In genomic region chr12:111720457-111720856, GRCh38 we compare ENCODE assay signal across 28 cellular contexts.
"Had no signal": no experiment of that assay in that cellular context is flagged by ENCODE, and none has a peak within 500 bp of the region (broad histone marks: within the 10 kb centered on the region; RNA-seq: fewer than 3 reads in every experiment).

No MANE protein-coding gene starts in this region.

- H3K27ac ChIP-seq: heart right ventricle, left ventricle myocardium inferior, neural progenitor cell, neutrophil, ovary, prostate gland, sigmoid colon, tibial nerve, uterus had no signal

- H3K4me2 ChIP-seq: neural progenitor cell had no signal

- ATAC-seq: heart right ventricle; natural killer cell; right cardiac atrium; stimulated activated memory B cell treated with anti-CD40 and anti-IgM and Interleukin-4, amounts not matched to agents 10 μg/mL and 1 μg/mL and 100 μg/mL, for 72 hours; stimulated activated naive CD8-positive, alpha-beta T cell treated with anti-CD3 and anti-CD28 coated beads, Interleukin-15, amount 100 ng/mL, for 72 hours had no signal

- H3K4me3 ChIP-seq: heart right ventricle, left ventricle myocardium inferior, lung, neural progenitor cell, ovary, prostate gland, sigmoid colon, tibial nerve, uterus had no signal

- H3K36me3 ChIP-seq: ovary, uterus had no signal

- H3K4me1 ChIP-seq: neural progenitor cell, tibial nerve, uterus had no signal

- DNase-seq: heart right ventricle; hippocampal formation; kidney; left ventricle myocardium inferior; mesendoderm; naive B cell; natural killer cell; nephron progenitor cell; ovary; retina; right cardiac atrium; sigmoid colon; small intestine; stimulated activated CD4-positive, alpha-beta T cell treated with anti-CD3 and anti-CD28 coated beads, Interleukin-1b, Interleukin-23, amount 100 ng/mL, for 48 hours; stimulated activated CD4-positive, alpha-beta T cell treated with anti-CD3 and anti-CD28 coated beads, Interleukin-2, amount 100 ng/mL, for 48 hours; stimulated activated CD4-positive, alpha-beta T cell treated with anti-CD3 and anti-CD28 coated beads, Interleukin-4, amount 100 ng/mL, for 4 hours; stimulated activated CD8-positive, alpha-beta memory T cell treated with anti-CD3 and anti-CD28 coated beads, Interleukin-4, amount 100 ng/mL, for 48 hours; stimulated activated naive CD4-positive, alpha-beta T cell treated with Interleukin-2 at 50 U/mL for 16 hours; stimulated activated naive CD8-positive, alpha-beta T cell treated with anti-CD3 and anti-CD28 coated beads, Interleukin-15, amount 100 ng/mL, for 72 hours; substantia nigra; uterus had no signal

- FAIRE-seq: islet of Langerhans, kidney, small intestine had no signal

- H2AFZ ChIP-seq: neural progenitor cell had no signal

- H3K9ac ChIP-seq: neural progenitor cell had no signal

- H3K27me3 ChIP-seq: heart right ventricle, neural progenitor cell, neutrophil, ovary, sigmoid colon, tibial nerve, uterus had no signal

- H3K9me3 ChIP-seq: heart right ventricle, left ventricle myocardium inferior, neutrophil, ovary, prostate gland, sigmoid colon, tibial nerve, uterus had no signal
